Comparison of ENCODE assay signal across 21 cellular contexts in the genomic region with DNA sequence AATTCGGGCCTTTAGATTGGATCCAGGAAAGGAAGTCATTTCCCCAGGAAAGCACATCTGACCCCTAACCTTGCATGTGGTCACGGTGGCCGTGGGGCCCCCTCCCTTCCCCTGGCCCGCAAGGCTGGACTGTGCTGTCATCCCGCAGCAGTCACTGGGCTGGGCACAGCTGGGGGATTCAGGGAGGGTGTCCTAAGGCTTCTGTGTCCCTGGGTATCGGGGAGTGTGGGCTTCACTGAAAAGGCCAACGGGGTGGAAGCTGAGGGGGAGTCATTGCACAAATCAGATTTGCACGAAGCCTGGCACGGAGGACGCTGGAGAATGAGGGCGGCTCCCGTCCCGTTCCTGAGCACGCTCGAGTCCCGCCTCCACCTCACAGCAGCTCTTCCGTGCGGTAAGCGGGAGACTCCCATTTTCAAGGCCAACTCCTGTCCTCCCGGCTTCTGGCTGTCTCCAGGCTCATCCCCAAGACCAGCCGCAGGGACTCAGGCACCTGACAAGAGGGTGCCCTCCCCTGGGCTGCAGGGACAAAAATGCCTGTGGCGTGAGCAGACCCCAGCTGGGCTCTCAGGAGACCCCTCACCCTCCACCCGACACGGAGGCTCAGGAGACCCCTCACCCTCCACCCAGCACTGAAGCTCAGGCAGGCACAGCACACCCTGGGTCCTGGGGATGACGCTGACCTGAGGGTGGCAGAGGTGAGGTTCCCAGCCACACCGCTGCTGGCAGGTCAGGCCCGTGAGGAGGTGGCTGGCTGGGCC. TPM values are rescaled to one million over a fixed set of nuclear protein-coding genes. Genes with fewer than 3 reads are reported as not detected.
DNase-seq lines count a peak whose midpoint lies in the region; ATAC-seq and TF ChIP-seq lines count a peak whose summit lies in the region.
"Had no signal": no experiment of that assay in that cellular context is flagged by ENCODE, and none has a peak within 500 bp of the region (broad histone marks: within the 10 kb centered on the region; RNA-seq: fewer than 3 reads in every experiment).

No MANE protein-coding gene starts in this region.

- no peaks in the 10 kb centered on the region for H3K9me3 ChIP-seq in heart right ventricle
- H3K9me3 ChIP-seq in vagina, result no peaks in the 10 kb centered on the region
- H3K9me3 ChIP-seq: A549, SK-N-SH had no signal

- DNase-seq in Right ventricle myocardium inferior (ENCODE audit: missing footprints) (no peak), Right ventricle myocardium superior (no peak), heart right ventricle (no peak), sciatic nerve (ENCODE audit: low spot score) (no peak), vagina (ENCODE audit: extremely low spot score in 2 of 2) (no peak), kidney tubule cell (ENCODE audit: low spot score) (no peak), SK-N-DZ (ENCODE audit: low spot score) (no peak)
- DNase-seq: activated B cell treated with CpG ODN at 0.5 μM for 24 hours; activated CD8-positive, alpha-beta T cell treated with anti-CD3 and anti-CD28 coated beads for 36 hours; activated naive CD8-positive, alpha-beta T cell treated with anti-CD3 and anti-CD28 coated beads for 36 hours; brain microvascular endothelial cell; C1 segment of cervical spinal cord; effector CD4-positive, alpha-beta T cell; NCI-H1417 treated with DMSO at 0.1 percent for 48 hours; NCI-H748 treated with DMSO at 0.1 percent for 48 hours; nucleus accumbens; PC-3; SK-N-SH; stimulated activated CD4-positive, alpha-beta T cell treated with anti-CD3 and anti-CD28 coated beads, Interleukin-2, amount 100 ng/mL, for 48 hours had no signal

- 60 to 77% methylated on average over 27 of the region's 27 CpGs for WGBS in heart right ventricle, 2 donors

- H3K27ac ChIP-seq in heart right ventricle (peak overlapping the region in 9 of 10 donors; percentile 22 to 76 (median 53)), vagina (peak overlapping the region; percentile 7)
- H3K27ac ChIP-seq: A549, brain microvascular endothelial cell had no signal

- H3K36me3 ChIP-seq in heart right ventricle (peaks cover 0 to 84% (median 19%) of the 10 kb centered on the region in 9 donors), vagina (peaks cover 0 to 32% of the 10 kb centered on the region in 2 donors)

- no peak for TF ChIP-seq POLR2A in vagina (IDR thresholded peaks at IDR 0.05)

- no peak for TF ChIP-seq CTCF in heart right ventricle (IDR thresholded peaks at IDR 0.05)
- TF ChIP-seq CTCF in vagina (IDR thresholded peaks at IDR 0.05), result no peak

- H3K27me3 ChIP-seq in heart right ventricle (no peaks in the 10 kb centered on the region), vagina (no peaks in the 10 kb centered on the region)
- H3K27me3 ChIP-seq: brain microvascular endothelial cell had no signal

- peak; percentile 1 for ATAC-seq in Right ventricle myocardium inferior
- ATAC-seq in Right ventricle myocardium superior (ENCODE audit: poor library complexity), result no peak
- peak in 7 of 8 donors; percentile 9 to 59 (median 27) for ATAC-seq in heart right ventricle
- ATAC-seq in sciatic nerve, result peak; percentile 37
- ATAC-seq in GM19452 (IDR thresholded peaks at IDR 0.05; ENCODE audit: unreplicated experiment), result no peak
- ATAC-seq: A549; activated CD8-positive, alpha-beta T cell treated with anti-CD3 and anti-CD28 coated beads for 36 hours; PC-3 had no signal

- peak overlapping the region in 2 of 10 donors; percentile 8 to 32 for H3K4me3 ChIP-seq in heart right ventricle
- no peak overlapping the region for H3K4me3 ChIP-seq in vagina
- H3K4me3 ChIP-seq: A549 had no signal

- intact Hi-C loops in Right ventricle myocardium inferior (cut with DNase I), result no loop called here
- intact Hi-C loops in Right ventricle myocardium superior (cut with DNase I), result no loop called here
- intact Hi-C loops in heart right ventricle (cut with DNase I), result loop anchor here in 1 of 10 donors (10.0 kb wide), 1 partner anchor 131 kb away; no protein-coding TSS in a partner anchor
- intact Hi-C loops in sciatic nerve (cut with DNase I), result no loop called here
- intact Hi-C loops in vagina (cut with DNase I), result no loop called here

- H3K4me1 ChIP-seq in heart right ventricle, result peaks cover 7 to 87% (median 32%) of the 10 kb centered on the region in 9 donors
- peaks cover 35% of the 10 kb centered on the region for H3K4me1 ChIP-seq in vagina

RNA-seq across cellular contexts. Expression of a gene that starts 9.5 kb away (rescaled TPM):
- 2.8 TPM for total RNA-seq in Right ventricle myocardium inferior
- total RNA-seq in Right ventricle myocardium superior, result 2.6 TPM
- 1 to 10 TPM; 1.0 to 4.4 (median 3.0) TPM for total RNA-seq in heart right ventricle
- polyA plus RNA-seq in heart right ventricle, result 1 to 10 TPM; 2.0 to 4.2 TPM
- 4.6 TPM for total RNA-seq in sciatic nerve
- total RNA-seq in vagina, result 6.9 TPM
- polyA plus RNA-seq in SK-N-DZ (2014; cell fraction: cytosol; rRNA removed), result 33.5 and 41.9 TPM in 2 replicates
- polyA plus RNA-seq in SK-N-DZ (2014; cell fraction: nucleus; rRNA removed), result 61.4 and 67.5 TPM in 2 replicates

RNA-seq across cellular contexts. Expression of a gene that starts 9.9 kb away (rescaled TPM):
- 46.9 TPM for total RNA-seq in Right ventricle myocardium inferior
- total RNA-seq in Right ventricle myocardium superior, result 46.2 TPM
- total RNA-seq in heart right ventricle, result 10 to 100 TPM; 43.5 to 64.9 (median 54.5) TPM
- polyA plus RNA-seq in heart right ventricle, result 10 to 100 TPM; 44.5 to 88.8 TPM
- total RNA-seq in sciatic nerve, result 86.6 TPM
- 172 TPM for total RNA-seq in vagina
- 20.8 and 20.9 TPM in 2 replicates for polyA plus RNA-seq in SK-N-DZ (2014; cell fraction: cytosol; rRNA removed)
- polyA plus RNA-seq in SK-N-DZ (2014; cell fraction: nucleus; rRNA removed), result 52.4 and 53.0 TPM in 2 replicates

Comparison
In these comparisons a context has a peak if more than half of its experiments do, and no peak if none do; other contexts are left out.
1. ATAC-seq: peak in Right ventricle myocardium inferior (single experiment), heart right ventricle (7 of 8) and sciatic nerve (single experiment); none in Right ventricle myocardium superior (single experiment) and GM19452 (single experiment).